In the genomic region with DNA sequence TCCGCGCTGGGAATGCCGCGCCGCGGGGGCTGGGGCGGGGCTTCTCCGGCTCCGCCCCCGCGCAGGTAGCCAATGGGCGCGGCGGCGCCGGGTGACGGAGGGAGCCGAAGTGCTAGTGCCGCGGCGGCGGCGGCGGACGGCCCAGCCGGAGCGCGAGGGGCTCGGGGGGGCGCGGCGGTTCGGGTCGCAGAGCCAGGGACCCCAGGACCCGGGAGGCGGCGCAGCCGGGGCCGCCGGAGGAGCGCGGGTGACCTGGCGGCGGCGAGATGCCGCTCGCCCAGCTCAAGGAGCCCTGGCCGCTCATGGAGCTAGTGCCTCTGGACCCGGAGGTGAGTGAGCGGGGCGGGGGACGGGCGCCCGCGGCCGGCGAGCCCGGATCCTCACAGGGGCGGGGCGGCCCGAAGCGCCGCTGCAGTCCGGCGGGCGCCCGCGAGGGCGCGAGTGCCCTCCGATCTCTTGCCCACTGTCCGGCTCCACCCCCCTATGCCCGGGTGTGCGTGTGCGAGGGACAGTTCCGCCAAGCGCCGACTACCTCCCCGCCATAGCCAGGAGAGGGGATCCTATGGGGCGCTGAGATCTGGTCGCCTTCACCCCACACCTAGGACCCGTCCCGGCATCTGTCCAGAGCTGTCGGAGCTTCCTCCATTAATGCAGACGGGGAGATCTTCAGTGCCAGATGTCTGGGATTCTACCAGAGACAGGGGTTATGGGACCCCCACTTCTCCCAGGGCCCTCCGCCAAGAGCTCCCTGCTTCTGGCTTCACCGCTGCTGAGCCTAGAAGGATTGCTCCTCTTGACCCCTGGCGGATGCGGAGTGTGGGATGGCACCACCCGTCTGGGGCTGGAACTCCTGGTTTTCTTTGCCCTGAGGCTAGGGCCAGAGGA, we compare ENCODE assay signal across 8 cellular contexts. TPM values are rescaled to one million over a fixed set of nuclear protein-coding genes. Genes with fewer than 3 reads are reported as not detected.
DNase-seq lines count a peak whose midpoint lies in the region; ATAC-seq and TF ChIP-seq lines count a peak whose summit lies in the region.

Gene RPS6KA1 (plus strand): TSS at position 107 of the 885 bp plus-strand sequence. CDS start 160 bp downstream, at position 267.

- WGBS in lower leg skin, 2 donors: 0 to 3% methylated on average over 29 to 43 of the region's 90 CpGs

- H3K4me3 ChIP-seq in ACC112 (ENCODE audit: low read depth, low read length) (peak within 1 kb of the TSS; percentile 75), dorsolateral prefrontal cortex (peak within 1 kb of the TSS; percentile 53 to 95 (median 74)), lower leg skin (ENCODE audit: low read depth, poor library complexity, severe bottlenecking) (peak within 1 kb of the TSS; percentile 47)

- peaks cover 4% of the 10 kb centered on the region for H3K36me3 Mint-ChIP-seq in activated CD4-positive, alpha-beta T cell treated with anti-CD3 and anti-CD28 coated beads, Interleukin-2, amount 10 ng/mL, durations not matched to agents 24 days and 14 days (ENCODE audit: low read depth)

- no peaks in the 10 kb centered on the region for H3K27me3 ChIP-seq in ACC112 (ENCODE audit: insufficient read depth, low read length)
- H3K27me3 ChIP-seq in dorsolateral prefrontal cortex: no peaks in the 10 kb centered on the region

- DNase-seq in NCI-H2227 treated with DMSO at 0.1 percent for 48 hours (lab: John Stamatoyannopoulos, UW): peak; percentile 82
- DNase-seq in activated CD4-positive, alpha-beta T cell treated with anti-CD3 and anti-CD28 coated beads, Interleukin-2, amount 10 ng/mL, durations not matched to agents 24 days and 14 days: peak; percentile 93
- peak in 9 of 10 donors; percentile 51 to 88 (median 65) for DNase-seq in dorsolateral prefrontal cortex
- peak in 1 of 2 donors; percentile 89 for DNase-seq in lower leg skin (ENCODE audit: low spot score in 2 of 2)
- peak in 2 of 3 donors; percentile 33 to 50 for DNase-seq in stimulated activated CD4-positive, alpha-beta T cell treated with anti-CD3 and anti-CD28 coated beads, TNF-alpha, amount 100 ng/mL, for 1 hour (ENCODE audit: low read depth in 3 of 3, low spot score in 1 of 3)

- peaks cover 30% of the 10 kb centered on the region for H3K4me1 Mint-ChIP-seq in activated CD4-positive, alpha-beta T cell treated with anti-CD3 and anti-CD28 coated beads, Interleukin-2, amount 10 ng/mL, durations not matched to agents 24 days and 14 days

- ATAC-seq in GM18517 (IDR thresholded peaks at IDR 0.05; ENCODE audit: unreplicated experiment): peak; percentile 66
- ATAC-seq in HG03025 (IDR thresholded peaks at IDR 0.05; ENCODE audit: low FRiP score, unreplicated experiment): peak; percentile 65

- peak within 1 kb of the TSS; percentile 89 for H3K4me3 Mint-ChIP-seq in activated CD4-positive, alpha-beta T cell treated with anti-CD3 and anti-CD28 coated beads, Interleukin-2, amount 10 ng/mL, durations not matched to agents 24 days and 14 days

- H3K27me3 Mint-ChIP-seq in activated CD4-positive, alpha-beta T cell treated with anti-CD3 and anti-CD28 coated beads, Interleukin-2, amount 10 ng/mL, durations not matched to agents 24 days and 14 days: peaks cover 7% of the 10 kb centered on the region

- H3K79me2 ChIP-seq in ACC112 (ENCODE audit: control insufficient read depth, insufficient read depth, low read length, unreplicated experiment): no peaks in the 10 kb centered on the region

- intact Hi-C loops in activated CD4-positive, alpha-beta T cell treated with anti-CD3 and anti-CD28 coated beads, Interleukin-2, amount 10 ng/mL, durations not matched to agents 24 days and 14 days (cut with micrococcal nuclease): loop anchor here (2.0 kb wide), 1 partner anchor 29 kb away; no protein-coding TSS in a partner anchor
- intact Hi-C loops in dorsolateral prefrontal cortex (cut with DNase I) (loop anchor here in 1 of 2 donors (2.0 kb wide), 1 partner anchor 29 kb away; no protein-coding TSS in a partner anchor), lower leg skin (cut with DNase I; ENCODE audit: low total_unique reads) (no loop called here)

- no peak for TF ChIP-seq POLR2A in lower leg skin (IDR thresholded peaks at IDR 0.05)

- H3K27ac ChIP-seq in ACC112 (ENCODE audit: low read depth, low read length): no peak within 1 kb of the TSS
- H3K27ac ChIP-seq in dorsolateral prefrontal cortex: peak within 1 kb of the TSS in 51 of 59 donors; percentile 15 to 91 (median 71)

- peak within 1 kb of the TSS; percentile 92 for H2AFZ ChIP-seq in ACC112 (ENCODE audit: low read length, unreplicated experiment)

- H3K9me3 Mint-ChIP-seq in activated CD4-positive, alpha-beta T cell treated with anti-CD3 and anti-CD28 coated beads, Interleukin-2, amount 10 ng/mL, durations not matched to agents 24 days and 14 days: no peaks in the 10 kb centered on the region

- TF ChIP-seq CTCF in dorsolateral prefrontal cortex (IDR thresholded peaks at IDR 0.05 in 54 of 56, conservative IDR thresholded peaks at IDR 0.05 in 2 of 56; ENCODE audit: low read depth in 1 of 56, partially characterized antibody in 56 of 56): peak in 5 of 56 donors; percentile 9 to 33 (median 11)
- TF ChIP-seq CTCF in lower leg skin (IDR thresholded peaks at IDR 0.05): no peak

- H3K36me3 ChIP-seq in ACC112 (ENCODE audit: insufficient read depth, low read length): no peaks in the 10 kb centered on the region

- peak within 1 kb of the TSS; percentile 90 for H3K27ac Mint-ChIP-seq in activated CD4-positive, alpha-beta T cell treated with anti-CD3 and anti-CD28 coated beads, Interleukin-2, amount 10 ng/mL, durations not matched to agents 24 days and 14 days

- H3K4me1 ChIP-seq in ACC112 (ENCODE audit: control insufficient read depth, insufficient read depth, low read length, unreplicated experiment): peaks cover 10% of the 10 kb centered on the region

RNA-seq across cellular contexts. Expression of gene RPS6KA1, which starts in this region (rescaled TPM):
- total RNA-seq in activated CD4-positive, alpha-beta T cell treated with anti-CD3 and anti-CD28 coated beads, Interleukin-2, amount 10 ng/mL, durations not matched to agents 24 days and 14 days: 264 and 277 TPM in 2 replicates
- total RNA-seq in dorsolateral prefrontal cortex (10 to 100 TPM; 11.3 to 46.0 (median 22.5) TPM), lower leg skin (10 to 100 TPM; 34.1 to 72.6 (median 38.2) TPM)
